10 cellular contexts compared by ENCODE assay signal in the genomic region with DNA sequence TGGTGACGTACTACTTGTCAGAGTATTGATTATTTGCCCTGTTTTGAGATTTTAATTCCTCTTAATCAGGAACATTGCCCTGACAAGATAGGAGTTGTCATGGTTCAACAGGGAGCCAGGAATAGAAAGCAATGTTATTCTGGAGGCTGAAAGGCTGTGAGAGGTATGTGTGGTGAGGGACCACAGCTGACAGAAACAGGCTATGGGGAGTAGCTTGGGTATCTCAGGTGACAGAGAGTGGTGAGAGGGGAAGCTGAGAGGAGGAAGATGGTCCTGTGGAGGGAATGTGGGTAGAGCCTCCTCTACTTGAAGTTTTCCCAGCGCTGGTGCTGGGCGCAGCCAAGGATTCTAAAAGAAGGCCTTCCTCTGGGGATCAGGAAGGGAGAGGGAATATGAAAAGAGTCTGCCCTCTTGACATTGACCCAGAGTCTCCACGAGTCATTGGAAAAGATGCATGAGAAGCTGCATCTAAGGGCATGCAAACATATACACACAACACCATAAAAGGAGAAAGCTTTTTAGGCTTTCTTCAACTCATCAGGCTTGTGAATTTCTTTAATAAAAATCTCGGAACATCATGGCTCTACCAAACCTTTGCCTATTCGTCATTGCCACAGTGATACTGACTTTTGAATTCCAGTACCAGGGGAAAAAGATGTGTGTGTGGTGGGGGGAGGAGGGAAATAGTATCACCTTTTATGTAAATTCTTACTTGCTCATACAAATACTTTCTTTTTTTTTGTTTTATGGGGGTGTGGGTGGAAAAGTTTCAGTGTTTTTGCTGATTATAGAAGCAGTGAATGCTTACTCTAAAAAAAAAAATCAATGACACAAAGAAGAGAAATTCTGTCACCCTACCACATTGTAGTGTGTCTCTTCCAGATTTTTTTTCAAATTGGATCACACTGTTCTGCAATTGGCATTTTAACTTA. TPM values are rescaled to one million over a fixed set of nuclear protein-coding genes. Genes with fewer than 3 reads are reported as not detected.
DNase-seq lines count a peak whose midpoint lies in the region; ATAC-seq and TF ChIP-seq lines count a peak whose summit lies in the region.
"Had no signal": no experiment of that assay in that cellular context is flagged by ENCODE, and none has a peak within 500 bp of the region (broad histone marks: within the 10 kb centered on the region; RNA-seq: fewer than 3 reads in every experiment).

No MANE protein-coding gene starts in this region.

- H3K27ac ChIP-seq in left ventricle myocardium inferior (replicated peaks) (peak overlapping the region; percentile 40), breast epithelium (no peak overlapping the region)

- intact Hi-C loops in left ventricle myocardium inferior (cut with micrococcal nuclease) (no loop called here), breast epithelium (cut with DNase I; ENCODE audit: low total_unique reads) (loop anchor here (5.0 kb wide), 1 partner anchor 302 kb away; a partner anchor contains a TSS)

- H3K27ac Mint-ChIP-seq in effector memory CD8-positive, alpha-beta T cell: no peak overlapping the region

- no peaks in the 10 kb centered on the region for H3K9me3 Mint-ChIP-seq in effector memory CD8-positive, alpha-beta T cell

- no peak for DNase-seq in left ventricle myocardium inferior
- DNase-seq in effector memory CD8-positive, alpha-beta T cell: no peak
- DNase-seq in HK-2 (ENCODE audit: unreplicated experiment): no peak
- DNase-seq in NCI-H187 treated with DMSO at 0.1 percent for 48 hours (lab: John Stamatoyannopoulos, UW): no peak
- no peak for DNase-seq in breast epithelium (ENCODE audit: low spot score in 2 of 2)
- DNase-seq: EL, kidney glomerular epithelial cell had no signal

- H3K9me3 ChIP-seq in left ventricle myocardium inferior (replicated peaks) (peaks cover 13% of the 10 kb centered on the region), breast epithelium (no peaks in the 10 kb centered on the region)

- H3K4me1 Mint-ChIP-seq in effector memory CD8-positive, alpha-beta T cell (ENCODE audit: low read depth in 2 of 2): no peaks in the 10 kb centered on the region

- no peak overlapping the region for H3K4me3 Mint-ChIP-seq in effector memory CD8-positive, alpha-beta T cell

- H3K27me3 ChIP-seq in left ventricle myocardium inferior (ENCODE audit: low read depth) (peaks cover 6% of the 10 kb centered on the region), breast epithelium (no peaks in the 10 kb centered on the region)

- no peak overlapping the region for H3K4me3 ChIP-seq in left ventricle myocardium inferior
- no peak overlapping the region for H3K4me3 ChIP-seq in breast epithelium

- ATAC-seq in GM18870 (IDR thresholded peaks at IDR 0.05; ENCODE audit: unreplicated experiment): peak; percentile 40
- ATAC-seq in GM21390 (IDR thresholded peaks at IDR 0.05; ENCODE audit: unreplicated experiment): peak; percentile 59
- ATAC-seq in HG03108 (IDR thresholded peaks at IDR 0.05; ENCODE audit: unreplicated experiment): peak; percentile 47
- ATAC-seq in effector memory CD8-positive, alpha-beta T cell (replicated peaks): no peak

- H3K27me3 Mint-ChIP-seq in effector memory CD8-positive, alpha-beta T cell: peaks cover 60 to 69% of the 10 kb centered on the region in 2 donors

- no peaks in the 10 kb centered on the region for H3K36me3 ChIP-seq in left ventricle myocardium inferior
- H3K36me3 ChIP-seq in breast epithelium: no peaks in the 10 kb centered on the region

- TF ChIP-seq CTCF in left ventricle myocardium inferior (IDR thresholded peaks at IDR 0.05; ENCODE audit: borderline replicate concordance) (no peak), breast epithelium (IDR thresholded peaks at IDR 0.05) (no peak)

- H3K36me3 Mint-ChIP-seq in effector memory CD8-positive, alpha-beta T cell (ENCODE audit: insufficient read depth): no peaks in the 10 kb centered on the region

- no peak for TF ChIP-seq POLR2A in breast epithelium (IDR thresholded peaks at IDR 0.05)

- H3K4me1 ChIP-seq in left ventricle myocardium inferior (peaks cover 15% of the 10 kb centered on the region), breast epithelium (peaks cover 0 to 6% of the 10 kb centered on the region in 2 donors)

RNA-seq across cellular contexts. Expression of a gene that starts 39.9 kb away (rescaled TPM):
- total RNA-seq in left ventricle myocardium inferior (29.5 TPM), breast epithelium (10 to 100 TPM; 85.9 to 92.8 (median 89.8) TPM)

RNA-seq across cellular contexts. Expression of a gene that starts 43.9 kb away (rescaled TPM):
- total RNA-seq in left ventricle myocardium inferior (98.8 TPM), breast epithelium (10 to 100 TPM; 39.3 to 53.8 (median 49.9) TPM)
